13 cellular contexts compared by ENCODE assay signal in the genomic region with DNA sequence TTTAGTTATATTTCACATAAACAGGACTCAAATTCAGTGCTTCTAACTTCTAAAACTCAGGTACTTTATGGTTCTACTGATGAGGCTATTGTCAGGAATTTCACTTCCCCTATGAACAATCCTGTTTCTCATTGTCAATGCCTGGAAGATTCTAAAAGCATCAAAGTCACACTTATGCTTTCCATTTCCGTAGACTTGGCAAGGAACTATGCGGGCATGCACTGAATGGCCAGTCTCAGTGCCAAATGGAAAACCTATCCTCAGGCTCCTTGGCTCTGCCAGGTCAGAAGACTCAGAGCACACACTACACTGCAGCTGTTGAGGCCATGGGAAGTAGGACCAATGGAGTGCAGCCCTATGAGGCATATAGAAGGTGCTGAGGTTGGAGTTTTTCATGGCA.
DNase-seq lines count a peak whose midpoint lies in the region; ATAC-seq and TF ChIP-seq lines count a peak whose summit lies in the region.
"Had no signal": no experiment of that assay in that cellular context is flagged by ENCODE, and none has a peak within 500 bp of the region (broad histone marks: within the 10 kb centered on the region; RNA-seq: fewer than 3 reads in every experiment).

No MANE protein-coding gene starts in this region.

- H3K4me1 ChIP-seq in heart left ventricle: peaks cover 0 to 13% (median 0%) of the 10 kb centered on the region in 12 donors
- H3K4me1 ChIP-seq in left ventricle myocardium inferior: peaks cover 16% of the 10 kb centered on the region
- H3K4me1 ChIP-seq in body of pancreas: peaks cover 20% of the 10 kb centered on the region

- H3K27ac ChIP-seq in heart left ventricle (no peak overlapping the region), left ventricle myocardium inferior (replicated peaks) (no peak overlapping the region), body of pancreas (peak overlapping the region in 2 of 4 donors; percentile 32 to 67)

- H3K36me3 Mint-ChIP-seq in glutamatergic neuron (ENCODE audit: unreplicated experiment): no peaks in the 10 kb centered on the region
- H3K36me3 Mint-ChIP-seq: activated naive CD8-positive, alpha-beta T cell treated with anti-CD3 and anti-CD28 coated beads, Interleukin-2, amount 10 ng/mL, durations not matched to agents 7 days and 5 days had no signal

- H3K4me1 Mint-ChIP-seq in glutamatergic neuron (ENCODE audit: low read depth, unreplicated experiment): no peaks in the 10 kb centered on the region

- peaks cover 0 to 3% (median 0%) of the 10 kb centered on the region in 9 donors for H3K27me3 ChIP-seq in heart left ventricle
- no peaks in the 10 kb centered on the region for H3K27me3 ChIP-seq in left ventricle myocardium inferior (ENCODE audit: low read depth)
- no peaks in the 10 kb centered on the region for H3K27me3 ChIP-seq in body of pancreas

- peak; percentile 39 to 69 (median 54) for ATAC-seq in heart left ventricle
- ATAC-seq in body of pancreas: peak; percentile 44
- no peak for ATAC-seq in GM19455 (IDR thresholded peaks at IDR 0.05; ENCODE audit: unreplicated experiment)
- ATAC-seq: T-helper 17 cell had no signal

- H3K4me3 ChIP-seq in heart left ventricle: no peak overlapping the region
- no peak overlapping the region for H3K4me3 ChIP-seq in left ventricle myocardium inferior
- no peak overlapping the region for H3K4me3 ChIP-seq in body of pancreas

- H3K27ac Mint-ChIP-seq in glutamatergic neuron (ENCODE audit: unreplicated experiment): no peak overlapping the region
- H3K27ac Mint-ChIP-seq: activated naive CD8-positive, alpha-beta T cell treated with anti-CD3 and anti-CD28 coated beads, Interleukin-2, amount 10 ng/mL, durations not matched to agents 7 days and 5 days; T-helper 17 cell had no signal

- TF ChIP-seq POLR2A in heart left ventricle (IDR thresholded peaks at IDR 0.05): no peak
- no peak for TF ChIP-seq POLR2A in body of pancreas (IDR thresholded peaks at IDR 0.05)

- no peaks in the 10 kb centered on the region for H3K9me3 Mint-ChIP-seq in glutamatergic neuron (ENCODE audit: unreplicated experiment)
- H3K9me3 Mint-ChIP-seq: activated naive CD8-positive, alpha-beta T cell treated with anti-CD3 and anti-CD28 coated beads, Interleukin-2, amount 10 ng/mL, durations not matched to agents 7 days and 5 days had no signal

- H3K4me3 Mint-ChIP-seq in glutamatergic neuron (ENCODE audit: unreplicated experiment): no peak overlapping the region
- H3K4me3 Mint-ChIP-seq: activated naive CD8-positive, alpha-beta T cell treated with anti-CD3 and anti-CD28 coated beads, Interleukin-2, amount 10 ng/mL, durations not matched to agents 7 days and 5 days; T-helper 17 cell had no signal

- no peak for TF ChIP-seq CTCF in heart left ventricle (IDR thresholded peaks at IDR 0.05)
- TF ChIP-seq CTCF in left ventricle myocardium inferior (IDR thresholded peaks at IDR 0.05; ENCODE audit: borderline replicate concordance): no peak
- no peak for TF ChIP-seq CTCF in body of pancreas (IDR thresholded peaks at IDR 0.05)
- no peak for TF ChIP-seq CTCF in glutamatergic neuron (IDR thresholded peaks at IDR 0.05; ENCODE audit: partially characterized antibody, unreplicated experiment)

- H3K36me3 ChIP-seq in heart left ventricle: no peaks in the 10 kb centered on the region
- H3K36me3 ChIP-seq in left ventricle myocardium inferior: no peaks in the 10 kb centered on the region
- H3K36me3 ChIP-seq in body of pancreas (replicated peaks in 1 of 2; ENCODE audit: insufficient read depth in 1 of 2, low read depth in 2 of 2): no peaks in the 10 kb centered on the region

- DNase-seq in heart left ventricle (no peak), left ventricle myocardium inferior (no peak), body of pancreas (peak in 1 of 4 donors; percentile 7), kidney tubule cell (ENCODE audit: low spot score) (peak; percentile 87), posterior cingulate gyrus (no peak), glutamatergic neuron (no peak)
- DNase-seq in stimulated activated CD4-positive, alpha-beta T cell treated with anti-CD3 and anti-CD28 coated beads, Interleukin-2, amount 100 ng/mL, for 48 hours: no peak
- DNase-seq: activated naive CD8-positive, alpha-beta T cell treated with anti-CD3 and anti-CD28 coated beads, Interleukin-2, amount 10 ng/mL, durations not matched to agents 7 days and 5 days; GF-D8; NCI-H1092 treated with DMSO at 0.1 percent for 48 hours; NCI-H774; T-helper 17 cell had no signal

- H3K9me3 ChIP-seq in heart left ventricle (no peaks in the 10 kb centered on the region), left ventricle myocardium inferior (replicated peaks) (no peaks in the 10 kb centered on the region), body of pancreas (no peaks in the 10 kb centered on the region)

- intact Hi-C loops in heart left ventricle (cut with DNase I) (loop anchor here in 5 of 10 donors (2.0 to 10.0 kb wide), 5 partner anchors 396 to 740 kb away; a partner anchor contains a TSS), left ventricle myocardium inferior (cut with micrococcal nuclease) (loop anchor here (5.0 kb wide), 1 partner anchor 400 kb away; no protein-coding TSS in a partner anchor), body of pancreas (cut with DNase I) (loop anchor here (5.0 kb wide), 1 partner anchor 400 kb away; no protein-coding TSS in a partner anchor), posterior cingulate gyrus (cut with DNase I) (loop anchor here (5.0 kb wide), 1 partner anchor 595 kb away; no protein-coding TSS in a partner anchor)

- 53 to 76% (median 55%) methylated on average over 2 of the region's 2 CpGs for WGBS in heart left ventricle, 4 donors
- 40 to 42% methylated on average over 2 of the region's 2 CpGs for WGBS in body of pancreas, 2 donors

- peaks cover 2% of the 10 kb centered on the region for H3K27me3 Mint-ChIP-seq in glutamatergic neuron (ENCODE audit: unreplicated experiment)
